In the genomic region with DNA sequence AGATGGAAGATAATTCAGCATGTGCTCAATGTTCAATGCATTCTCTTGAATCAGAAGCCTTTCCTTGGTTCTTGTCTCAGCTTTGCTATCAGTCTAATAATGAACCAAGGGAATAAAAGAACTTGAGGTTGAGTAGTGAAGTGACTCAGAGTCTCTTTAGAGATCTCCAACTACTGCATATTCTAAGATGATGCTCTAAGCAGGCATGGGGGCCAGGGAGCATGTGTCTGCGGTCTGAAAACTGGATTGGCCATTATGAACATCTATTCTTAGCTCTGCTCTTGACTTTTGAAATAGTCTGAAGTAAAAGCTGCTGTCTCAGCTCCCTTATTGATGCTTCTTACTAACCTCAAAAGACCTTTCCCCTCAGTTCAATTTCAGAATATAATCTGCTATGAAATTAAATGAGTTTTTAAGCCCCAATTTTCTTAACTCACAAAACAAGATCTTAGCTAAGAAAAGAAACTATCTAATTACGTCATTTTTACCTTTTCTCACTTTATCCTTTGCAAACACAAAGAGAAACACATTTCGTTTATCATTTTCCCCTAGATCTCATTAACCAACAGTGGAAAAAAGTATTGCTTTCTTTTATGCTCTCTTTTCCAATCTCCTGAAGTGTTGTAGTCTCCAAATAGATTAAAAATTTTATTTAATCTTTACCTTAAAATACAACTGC, we compare ENCODE assay signal across 1 cellular context.
TF ChIP-seq lines count a peak whose summit lies in the region.

No MANE protein-coding gene starts in this region.

TF ChIP-seq in K562, 482 proteins besides CTCF, POLR2A, EP300 and RAD21 (continued from another document):
- TF ChIP-seq, protein P1, sequence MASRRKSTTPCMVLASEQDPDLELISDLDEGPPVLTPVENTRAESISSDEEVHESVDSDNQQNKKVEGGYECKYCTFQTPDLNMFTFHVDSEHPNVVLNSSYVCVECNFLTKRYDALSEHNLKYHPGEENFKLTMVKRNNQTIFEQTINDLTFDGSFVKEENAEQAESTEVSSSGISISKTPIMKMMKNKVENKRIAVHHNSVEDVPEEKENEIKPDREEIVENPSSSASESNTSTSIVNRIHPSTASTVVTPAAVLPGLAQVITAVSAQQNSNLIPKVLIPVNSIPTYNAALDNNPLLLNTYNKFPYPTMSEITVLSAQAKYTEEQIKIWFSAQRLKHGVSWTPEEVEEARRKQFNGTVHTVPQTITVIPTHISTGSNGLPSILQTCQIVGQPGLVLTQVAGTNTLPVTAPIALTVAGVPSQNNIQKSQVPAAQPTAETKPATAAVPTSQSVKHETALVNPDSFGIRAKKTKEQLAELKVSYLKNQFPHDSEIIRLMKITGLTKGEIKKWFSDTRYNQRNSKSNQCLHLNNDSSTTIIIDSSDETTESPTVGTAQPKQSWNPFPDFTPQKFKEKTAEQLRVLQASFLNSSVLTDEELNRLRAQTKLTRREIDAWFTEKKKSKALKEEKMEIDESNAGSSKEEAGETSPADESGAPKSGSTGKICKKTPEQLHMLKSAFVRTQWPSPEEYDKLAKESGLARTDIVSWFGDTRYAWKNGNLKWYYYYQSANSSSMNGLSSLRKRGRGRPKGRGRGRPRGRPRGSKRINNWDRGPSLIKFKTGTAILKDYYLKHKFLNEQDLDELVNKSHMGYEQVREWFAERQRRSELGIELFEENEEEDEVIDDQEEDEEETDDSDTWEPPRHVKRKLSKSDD (conservative IDR thresholded peaks at IDR 0.05; ENCODE audit: low read length): no peak
- TF ChIP-seq, protein P2, sequence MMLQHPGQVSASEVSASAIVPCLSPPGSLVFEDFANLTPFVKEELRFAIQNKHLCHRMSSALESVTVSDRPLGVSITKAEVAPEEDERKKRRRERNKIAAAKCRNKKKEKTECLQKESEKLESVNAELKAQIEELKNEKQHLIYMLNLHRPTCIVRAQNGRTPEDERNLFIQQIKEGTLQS (IDR thresholded peaks at IDR 0.05): 0 out of 2 replicates have a peak, but pooled peaks have one; percentile 14
- TF ChIP-seq, protein P2 (CRISPR knock-in tag; conservative IDR thresholded peaks at IDR 0.05): no peak
